Comparison of ENCODE assay signal across 8 cellular contexts in the genomic region with DNA sequence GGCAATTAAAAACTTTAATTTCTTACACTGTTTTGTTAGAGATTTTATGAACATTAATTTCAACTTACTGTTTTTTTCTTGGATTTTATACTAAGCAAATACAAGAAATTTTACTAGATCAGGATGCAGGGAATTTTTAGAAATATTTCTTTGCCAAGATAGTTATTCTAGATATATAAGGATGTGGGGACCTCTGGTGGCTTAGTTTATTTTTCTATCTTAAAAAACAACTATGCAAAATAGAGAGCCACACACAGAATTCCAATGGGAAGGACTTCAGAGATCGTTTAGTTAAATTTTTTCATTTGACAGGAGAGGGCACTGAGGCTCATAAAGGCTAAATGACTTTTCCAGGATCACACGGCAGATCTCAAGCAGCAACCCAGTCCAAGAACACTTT. TPM values are rescaled to one million over a fixed set of nuclear protein-coding genes. Genes with fewer than 3 reads are reported as not detected.
DNase-seq lines count a peak whose midpoint lies in the region; ATAC-seq and TF ChIP-seq lines count a peak whose summit lies in the region.

No MANE protein-coding gene starts in this region.

- peak in 1 of 4 donors; percentile 66 for ATAC-seq in psoas muscle
- ATAC-seq in stimulated activated naive CD8-positive, alpha-beta T cell treated with anti-CD3 and anti-CD28 coated beads, Interleukin-15, amount 100 ng/mL, for 72 hours: no peak

- H3K27ac Mint-ChIP-seq in stimulated activated naive CD8-positive, alpha-beta T cell treated with anti-CD3 and anti-CD28 coated beads, Interleukin-15, amount 100 ng/mL, for 72 hours: no peak overlapping the region

- no peaks in the 10 kb centered on the region for H3K4me1 Mint-ChIP-seq in stimulated activated naive CD8-positive, alpha-beta T cell treated with anti-CD3 and anti-CD28 coated beads, Interleukin-15, amount 100 ng/mL, for 72 hours

- peak; percentile 66 for DNase-seq in GM23248
- no peak for DNase-seq in Peyer's patch
- DNase-seq in fibroblast of the aortic adventitia (ENCODE audit: low read depth): peak; percentile 72
- DNase-seq in psoas muscle: no peak
- no peak for DNase-seq in stimulated activated CD4-positive, alpha-beta T cell treated with anti-CD3 and anti-CD28 coated beads, Interleukin-4, amount 100 ng/mL, for 1 hour
- no peak for DNase-seq in HuH-7.5 (ENCODE audit: low spot score)
- DNase-seq in stimulated activated naive CD8-positive, alpha-beta T cell treated with anti-CD3 and anti-CD28 coated beads, Interleukin-15, amount 100 ng/mL, for 72 hours: no peak
- no peak for DNase-seq in NCI-H1436 (lab: John Stamatoyannopoulos, UW)

- H3K79me2 ChIP-seq in GM23248 (ENCODE audit: insufficient read depth): no peaks in the 10 kb centered on the region

- no peak overlapping the region for H3K4me2 ChIP-seq in GM23248 (ENCODE audit: unreplicated experiment)

- H3K9me3 ChIP-seq in GM23248 (ENCODE audit: low read depth) (no peaks in the 10 kb centered on the region), Peyer's patch (no peaks in the 10 kb centered on the region), psoas muscle (no peaks in the 10 kb centered on the region)

- H3K36me3 ChIP-seq in GM23248 (ENCODE audit: low read depth) (no peaks in the 10 kb centered on the region), Peyer's patch (no peaks in the 10 kb centered on the region), psoas muscle (ENCODE audit: insufficient read depth in 1 of 2, low read depth in 1 of 2) (no peaks in the 10 kb centered on the region)

- TF ChIP-seq POLR2A in Peyer's patch (IDR thresholded peaks at IDR 0.05): no peak

- H2AFZ ChIP-seq in GM23248: no peak overlapping the region

- H3K9ac ChIP-seq in GM23248: no peak overlapping the region

- H3K27ac ChIP-seq in GM23248 (no peak overlapping the region), Peyer's patch (no peak overlapping the region), psoas muscle (no peak overlapping the region)

- H3K4me1 ChIP-seq in GM23248 (ENCODE audit: insufficient read depth): peaks cover 31% of the 10 kb centered on the region
- no peaks in the 10 kb centered on the region for H3K4me1 ChIP-seq in Peyer's patch
- H3K4me1 ChIP-seq in psoas muscle: no peaks in the 10 kb centered on the region

- 4 to 10% methylated on average over 2 of the region's 2 CpGs for WGBS in GM23248 (ENCODE audit: low coverage in 1 of 2, low lambda C conversion rate in 2 of 2, missing lambda C conversion rate in 2 of 2), 2 experiments
- 15 to 18% (median 15%) methylated on average over 2 of the region's 2 CpGs for WGBS in psoas muscle, 3 donors

- H3K9me2 ChIP-seq in GM23248 (ENCODE audit: insufficient read depth): no peaks in the 10 kb centered on the region

- H3K27me3 Mint-ChIP-seq in stimulated activated naive CD8-positive, alpha-beta T cell treated with anti-CD3 and anti-CD28 coated beads, Interleukin-15, amount 100 ng/mL, for 72 hours: no peaks in the 10 kb centered on the region

- in situ Hi-C loops in GM23248 (cut with MboI): loop anchor here (5.0 kb wide), 2 partner anchors 76 to 159 kb away; no protein-coding TSS in a partner anchor

- TF ChIP-seq CTCF in Peyer's patch (IDR thresholded peaks at IDR 0.05) (peak in 4 of 6 experiments; percentile 15 to 53 (median 47)), fibroblast of the aortic adventitia (IDR thresholded peaks at IDR 0.05; ENCODE audit: insufficient read depth, low read length) (peak; percentile 15), psoas muscle (IDR thresholded peaks at IDR 0.05) (peak; percentile 53)

- intact Hi-C loops in psoas muscle (cut with DNase I): loop anchor here in 1 of 2 donors (2.0 kb wide), 1 partner anchor 81 kb away; no protein-coding TSS in a partner anchor

- H3K4me3 ChIP-seq in GM23248 (no peak overlapping the region), Peyer's patch (no peak overlapping the region), fibroblast of the aortic adventitia (ENCODE audit: low read depth, low read length) (no peak overlapping the region), psoas muscle (no peak overlapping the region)

- H3F3A ChIP-seq in GM23248 (ENCODE audit: insufficient read depth): peaks cover 17% of the 10 kb centered on the region; the same call in 1 of the 2 replicates

- H3K9me3 Mint-ChIP-seq in stimulated activated naive CD8-positive, alpha-beta T cell treated with anti-CD3 and anti-CD28 coated beads, Interleukin-15, amount 100 ng/mL, for 72 hours: no peaks in the 10 kb centered on the region

- no peaks in the 10 kb centered on the region for H4K20me1 ChIP-seq in GM23248 (ENCODE audit: insufficient read depth)

- H3K4me3 Mint-ChIP-seq in stimulated activated naive CD8-positive, alpha-beta T cell treated with anti-CD3 and anti-CD28 coated beads, Interleukin-15, amount 100 ng/mL, for 72 hours: no peak overlapping the region

- H3K27me3 ChIP-seq in GM23248 (replicated peaks; ENCODE audit: insufficient read depth) (no peaks in the 10 kb centered on the region), Peyer's patch (no peaks in the 10 kb centered on the region), psoas muscle (ENCODE audit: insufficient read depth in 3 of 3, low read length in 2 of 3) (no peaks in the 10 kb centered on the region)

RNA-seq across cellular contexts. Expression of gene CAPNS2, which starts 23.0 kb away (rescaled TPM):
- not detected in 2 replicates for total RNA-seq in GM23248 (2014; rRNA removed; shearing (Covaris generic))
- polyA plus RNA-seq in GM23248 (2016; fragmentation: Nextera tagmentation; extraction: Ambion mirVana) (0.19 TPM in 1 of 2 replicates, not detected in the other), psoas muscle (under 1 TPM in 1 of 3 donors, not detected in 2; 0.04 TPM)
- total RNA-seq in Peyer's patch (1 to 10 TPM in 3 of 4 donors, not detected in 1; 1.3 to 5.8 (median 2.3) TPM), fibroblast of the aortic adventitia (ENCODE audit: low replicate concordance) (1.7 and 2.8 TPM in 2 replicates), psoas muscle (under 1 TPM in 1 of 4 donors, not detected in 3; 0.38 TPM)

RNA-seq across cellular contexts. Expression of gene LPCAT2, which starts 34.6 kb away (rescaled TPM):
- total RNA-seq in GM23248 (2014; rRNA removed; shearing (Covaris generic)): 12.4 and 27.4 TPM in 2 replicates
- 11.4 and 11.7 TPM in 2 replicates for polyA plus RNA-seq in GM23248 (2016; fragmentation: Nextera tagmentation; extraction: Ambion mirVana)
- total RNA-seq in Peyer's patch: 10 to 100 TPM in 2 of 4 donors, 1 to 10 TPM in 2; 4.6 to 66.0 (median 10.9) TPM
- total RNA-seq in fibroblast of the aortic adventitia (ENCODE audit: low replicate concordance): 34.1 and 35.6 TPM in 2 replicates
- total RNA-seq in psoas muscle: 1 to 10 TPM; 2.1 to 4.3 (median 2.9) TPM
- polyA plus RNA-seq in psoas muscle: 1 to 10 TPM; 1.0 to 1.6 (median 1.6) TPM

Comparison
In these comparisons a context has a peak if more than half of its experiments do, and no peak if none do; other contexts are left out.
1. DNase-seq: peak in GM23248 (single experiment) and fibroblast of the aortic adventitia (single experiment); none in Peyer's patch (0 of 3), psoas muscle (0 of 2), stimulated activated CD4-positive, alpha-beta T cell treated with anti-CD3 and anti-CD28 coated beads, Interleukin-4, amount 100 ng/mL, for 1 hour (single experiment), HuH-7.5 (single experiment), stimulated activated naive CD8-positive, alpha-beta T cell treated with anti-CD3 and anti-CD28 coated beads, Interleukin-15, amount 100 ng/mL, for 72 hours (0 of 2) and NCI-H1436 (single experiment).
2. Peak in every context shown above with its lines, with median percentiles within 50 percentile points of each other: CTCF ChIP-seq.